In the genomic region with DNA sequence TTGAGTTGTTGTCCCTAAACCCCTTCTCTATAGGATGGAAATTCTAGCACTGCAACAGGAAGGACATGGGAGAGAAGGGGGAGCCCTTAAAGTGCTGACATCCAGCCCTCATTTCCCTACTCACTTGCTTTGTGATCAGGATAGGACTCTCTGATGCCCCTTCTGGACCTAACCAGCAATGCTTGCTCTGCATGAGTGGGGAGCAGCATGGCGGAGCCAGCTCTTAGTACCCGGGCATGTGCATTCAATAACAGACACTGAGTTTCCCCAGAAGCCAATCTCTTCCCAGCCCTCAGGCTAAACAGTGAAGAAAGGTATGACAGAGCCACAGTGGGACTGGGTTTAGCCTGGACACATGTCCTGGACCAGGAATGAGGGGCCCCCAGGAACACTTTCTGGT, we compare ENCODE assay signal across 14 cellular contexts. TPM values are rescaled to one million over a fixed set of nuclear protein-coding genes. Genes with fewer than 3 reads are reported as not detected.
DNase-seq lines count a peak whose midpoint lies in the region; ATAC-seq, FAIRE-seq and TF ChIP-seq lines count a peak whose summit lies in the region.
"Had no signal": no experiment of that assay in that cellular context is flagged by ENCODE, and none has a peak within 500 bp of the region (broad histone marks: within the 10 kb centered on the region; RNA-seq: fewer than 3 reads in every experiment).

No MANE protein-coding gene starts in this region.

- H3K27me3 Mint-ChIP-seq in CD14-positive monocyte (ENCODE audit: low read depth in 3 of 3), result peaks cover 0 to 2% (median 0%) of the 10 kb centered on the region in 3 donors
- H3K27me3 Mint-ChIP-seq in activated CD4-positive, alpha-beta T cell treated with anti-CD3 and anti-CD28 coated beads for 36 hours, result peaks cover 4% of the 10 kb centered on the region
- H3K27me3 Mint-ChIP-seq: activated naive CD4-positive, alpha-beta T cell treated with anti-CD3 and anti-CD28 coated beads, Interleukin-2, amount 50 U/mL, for 24 hours had no signal

- H3K9me3 ChIP-seq in BE2C (no peaks in the 10 kb centered on the region), K562 (replicated peaks; ENCODE audit: control insufficient read depth, insufficient read depth, low read depth, low read length) (no peaks in the 10 kb centered on the region)

- CTCF ChIA-PET in K562 (lab: Yijun Ruan, JAX; ENCODE audit: low intra/inter-chr PET ratio), result no interaction called here
- CTCF ChIA-PET in activated CD4-positive, alpha-beta T cell treated with anti-CD3 and anti-CD28 coated beads for 36 hours (lab: Charles Lee), result interaction anchor here (0.6 kb wide), 1 partner anchor 48 kb away, joined by 3 read pairs; no protein-coding TSS in a partner anchor

- no peak overlapping the region for H3K27ac ChIP-seq in K562 (ENCODE audit: extremely low read depth, low read depth, low read length)

- POLR2A ChIA-PET in K562 (lab: Yijun Ruan, JAX), result no interaction called here
- POLR2A ChIA-PET in activated CD4-positive, alpha-beta T cell treated with anti-CD3 and anti-CD28 coated beads for 36 hours (lab: Charles Lee), result no interaction called here

- 0 out of 2 replicates have a peak, but pooled peaks have one; percentile 9 for TF ChIP-seq CTCF in BE2C (IDR thresholded peaks at IDR 0.05; ENCODE audit: low read depth, low read length)
- TF ChIP-seq CTCF in HFF-Myc (IDR thresholded peaks at IDR 0.05; ENCODE audit: low read depth, low read length, missing control alignments), result peak; percentile 35
- TF ChIP-seq CTCF in K562 (IDR thresholded peaks at IDR 0.05 in 2 of 3, conservative IDR thresholded peaks at IDR 0.05 in 1 of 3; ENCODE audit: insufficient read depth in 2 of 3, low read depth in 1 of 3, low read length in 3 of 3), result peak; percentile 29 to 51 (median 39); a peak in 5 of 6 replicates
- TF ChIP-seq CTCF in kidney epithelial cell (IDR thresholded peaks at IDR 0.05; ENCODE audit: insufficient read depth, low read length, poor library complexity, severe bottlenecking), result peak; percentile 2
- no peak for TF ChIP-seq CTCF in CD14-positive monocyte (IDR thresholded peaks at IDR 0.05)

- no peak overlapping the region for H3K27ac Mint-ChIP-seq in CD14-positive monocyte
- no peak overlapping the region for H3K27ac Mint-ChIP-seq in activated CD4-positive, alpha-beta T cell treated with anti-CD3 and anti-CD28 coated beads for 36 hours
- H3K27ac Mint-ChIP-seq: activated CD8-positive, alpha-beta T cell treated with anti-CD3 and anti-CD28 coated beads for 36 hours; activated naive CD4-positive, alpha-beta T cell treated with anti-CD3 and anti-CD28 coated beads, Interleukin-2, amount 50 U/mL, for 24 hours had no signal

- H3K36me3 ChIP-seq in BE2C (no peaks in the 10 kb centered on the region), K562 (ENCODE audit: control insufficient read depth, insufficient read depth, low read length) (no peaks in the 10 kb centered on the region), kidney epithelial cell (ENCODE audit: control insufficient read depth, insufficient read depth, low read length) (no peaks in the 10 kb centered on the region)

- no peak overlapping the region for H3K4me3 Mint-ChIP-seq in CD14-positive monocyte
- no peak overlapping the region for H3K4me3 Mint-ChIP-seq in activated CD4-positive, alpha-beta T cell treated with anti-CD3 and anti-CD28 coated beads for 36 hours
- H3K4me3 Mint-ChIP-seq: activated CD8-positive, alpha-beta T cell treated with anti-CD3 and anti-CD28 coated beads for 36 hours; activated naive CD4-positive, alpha-beta T cell treated with anti-CD3 and anti-CD28 coated beads, Interleukin-2, amount 50 U/mL, for 24 hours had no signal

- no peak for TF ChIP-seq RAD21 in K562 (CRISPR knock-in tag; conservative IDR thresholded peaks at IDR 0.05 in 1 of 2, IDR thresholded peaks at IDR 0.05 in 1 of 2)

- ATAC-seq in K562 (peak; percentile 89), GM21390 (IDR thresholded peaks at IDR 0.05; ENCODE audit: unreplicated experiment) (no peak), HG03439 (IDR thresholded peaks at IDR 0.05; ENCODE audit: unreplicated experiment) (no peak)
- no peak for ATAC-seq in activated CD4-positive, alpha-beta T cell treated with anti-CD3 and anti-CD28 coated beads for 36 hours
- ATAC-seq: activated CD8-positive, alpha-beta T cell treated with anti-CD3 and anti-CD28 coated beads for 36 hours had no signal

- DNase-seq in BE2C (no peak), HFF-Myc (ENCODE audit: extremely low read depth, low read depth) (no peak), K562 (ENCODE audit: extremely low read depth in 1 of 4, low spot score in 3 of 4) (peak in 3 of 4 experiments; percentile 18 to 30 (median 23)), kidney epithelial cell (ENCODE audit: low read depth) (no peak), CD14-positive monocyte (ENCODE audit: low spot score) (no peak)
- no peak for DNase-seq in activated CD4-positive, alpha-beta T cell treated with anti-CD3 and anti-CD28 coated beads for 36 hours
- DNase-seq: activated CD8-positive, alpha-beta T cell treated with anti-CD3 and anti-CD28 coated beads for 36 hours; glutamatergic neuron; NCI-H1694 treated with DMSO at 0.1 percent for 48 hours had no signal

- no peak overlapping the region for H3K4me2 ChIP-seq in K562 (ENCODE audit: insufficient read depth, low read length)

- H3K9ac ChIP-seq in K562 (ENCODE audit: insufficient read depth in 1 of 2, low read depth in 2 of 2, low read length in 2 of 2), result no peak overlapping the region

- FAIRE-seq in K562 (lab: Jason Lieb, UNC), result no peak

- BruUV-seq in K562 (replicated peaks; lab: Mats Ljungman, UMichigan), result no TSS peak

- H3K36me3 Mint-ChIP-seq in CD14-positive monocyte, result peaks cover 52 to 61% of the 10 kb centered on the region in 2 donors
- no peaks in the 10 kb centered on the region for H3K36me3 Mint-ChIP-seq in activated CD4-positive, alpha-beta T cell treated with anti-CD3 and anti-CD28 coated beads for 36 hours (ENCODE audit: low read depth)
- H3K36me3 Mint-ChIP-seq: activated naive CD4-positive, alpha-beta T cell treated with anti-CD3 and anti-CD28 coated beads, Interleukin-2, amount 50 U/mL, for 24 hours had no signal

- no peak for TF ChIP-seq EP300 in K562 (IDR thresholded peaks at IDR 0.05; ENCODE audit: low read length)

- no peak overlapping the region for H2AFZ ChIP-seq in K562 (ENCODE audit: low read depth, low read length)

- no peaks in the 10 kb centered on the region for H4K20me1 ChIP-seq in K562 (replicated peaks; ENCODE audit: control insufficient read depth, insufficient read depth, low read length)

- H3K9me1 ChIP-seq in K562 (ENCODE audit: control insufficient read depth, insufficient read depth, low read length), result no peaks in the 10 kb centered on the region

- H3K4me3 ChIP-seq in BE2C (ENCODE audit: low read depth, low read length), result no peak overlapping the region
- no peak overlapping the region for H3K4me3 ChIP-seq in HFF-Myc (replicated peaks; ENCODE audit: low read depth, low read length)
- no peak overlapping the region for H3K4me3 ChIP-seq in K562
- H3K4me3 ChIP-seq in kidney epithelial cell (ENCODE audit: low read depth, low read length), result no peak overlapping the region

- WGBS in K562 (ENCODE audit: insufficient coverage, low coverage, missing lambda C conversion rate), result 0% methylated on average over 2 of the region's 2 CpGs

- no peak for TF ChIP-seq POLR2A in K562 (conservative IDR thresholded peaks at IDR 0.05)

- in situ Hi-C loops in K562 (cut with MboI), result no loop called here

- no peaks in the 10 kb centered on the region for H3K79me2 ChIP-seq in K562 (ENCODE audit: control insufficient read depth, insufficient read depth, low read length)

- peaks cover 1% of the 10 kb centered on the region for H3K4me1 Mint-ChIP-seq in CD14-positive monocyte
- no peaks in the 10 kb centered on the region for H3K4me1 Mint-ChIP-seq in activated CD4-positive, alpha-beta T cell treated with anti-CD3 and anti-CD28 coated beads for 36 hours
- H3K4me1 Mint-ChIP-seq: activated naive CD4-positive, alpha-beta T cell treated with anti-CD3 and anti-CD28 coated beads, Interleukin-2, amount 50 U/mL, for 24 hours had no signal

- intact Hi-C loops in K562 (cut with micrococcal nuclease), result no loop called here
- intact Hi-C loops in CD14-positive monocyte (cut with micrococcal nuclease), result no loop called here
- intact Hi-C loops in activated CD4-positive, alpha-beta T cell treated with anti-CD3 and anti-CD28 coated beads for 36 hours (cut with DNase I, micrococcal nuclease), result no loop called here

- H3K4me1 ChIP-seq in BE2C, result no peaks in the 10 kb centered on the region
- peaks cover 0 to 13% of the 10 kb centered on the region in 2 experiments; a peak in 2 of 5 replicates for H3K4me1 ChIP-seq in K562 (replicated peaks in 1 of 2; ENCODE audit: control insufficient read depth in 2 of 2, insufficient read depth in 2 of 2, low read length in 2 of 2)

- H3K27me3 ChIP-seq in BE2C (no peaks in the 10 kb centered on the region), K562 (ENCODE audit: control insufficient read depth in 2 of 2, insufficient read depth in 2 of 2, low read length in 2 of 2) (peaks cover 3 to 35% of the 10 kb centered on the region in 2 experiments; a peak in 3 of 5 replicates), kidney epithelial cell (ENCODE audit: control insufficient read depth, insufficient read depth, low read length) (no peaks in the 10 kb centered on the region)

- H3K9me3 Mint-ChIP-seq in CD14-positive monocyte, result peaks cover 0 to 5% (median 0%) of the 10 kb centered on the region in 7 donors
- peaks cover 4% of the 10 kb centered on the region for H3K9me3 Mint-ChIP-seq in activated CD4-positive, alpha-beta T cell treated with anti-CD3 and anti-CD28 coated beads for 36 hours (ENCODE audit: low read depth)

RNA-seq across cellular contexts. Expression of a gene that starts 14.0 kb away (rescaled TPM):
- not detected for polyA plus RNA-seq in BE2C (2012; ENCODE audit: insufficient read depth, insufficient read length, low read depth)
- total RNA-seq in K562 (2011; cell fraction: chromatin; rRNA removed; ENCODE audit: low replicate concordance), result 0.25 TPM in 1 of 2 replicates, not detected in the other
- total RNA-seq in K562 (2011; cell fraction: nucleolus; rRNA removed), result 0.33 and 1.3 TPM in 2 replicates
- total RNA-seq in K562 (2011; cell fraction: nucleoplasm; rRNA removed), result 0.51 and 0.69 TPM in 2 replicates
- total RNA-seq in K562 (2014; rRNA removed) (not detected in 2 replicates), K562 (2014; rRNA removed; fragmentation: Illumina TruSeq; extraction: Trizol) (not detected in 2 replicates), K562 (2015; rRNA removed; fragmentation: Illumina TruSeq; extraction: Trizol) (not detected in 2 replicates), K562 (2021) (0.31 and 0.36 TPM in 2 replicates), kidney epithelial cell (0.75 and 1.2 TPM in 2 replicates)
- polyA plus RNA-seq in K562 (2011; rRNA removed) (not detected in 2 replicates), K562 (2014; fragmentation: Illumina TruSeq; extraction: Trizol) (0.10 and 0.12 TPM in 2 replicates), K562 (2014; fragmentation: Nextera tagmentation; extraction: Ambion mirVana) (not detected), K562 (2014; rRNA removed) (0.23 and 0.24 TPM in 2 replicates), CD14-positive monocyte (not detected)
- 0.06 and 0.16 TPM in 2 replicates for polyA plus RNA-seq in K562 (2011; cell fraction: cytosol; rRNA removed)
- 0.10 TPM in 1 of 2 replicates, not detected in the other for polyA plus RNA-seq in K562 (2011; cell fraction: nucleus; rRNA removed)
- 0.60 and 1.3 TPM in 2 replicates for polyA plus RNA-seq in K562 (2012)
- not detected in 2 replicates for polyA minus RNA-seq in K562 (2011; rRNA and poly(A)+ RNA removed)
- not detected in 2 replicates for polyA minus RNA-seq in K562 (2011; cell fraction: cytosol; rRNA and poly(A)+ RNA removed)
- polyA minus RNA-seq in K562 (2011; cell fraction: nucleus; rRNA and poly(A)+ RNA removed), result not detected in 2 replicates
- not detected for total RNA-seq in activated CD4-positive, alpha-beta T cell treated with anti-CD3 and anti-CD28 coated beads for 36 hours
- total RNA-seq: activated CD8-positive, alpha-beta T cell treated with anti-CD3 and anti-CD28 coated beads for 36 hours; dermis microvascular lymphatic vessel endothelial cell; T-helper 2 cell treated with Interferon-gamma antibody and Interleukin-4, amounts not matched to agents 100 ng/mL and 5 ng/mL, for 36 hours had no signal

Comparison
In these comparisons a context has a peak if more than half of its experiments do, and no peak if none do; other contexts are left out.
1. DNase-seq: peak in K562 (3 of 4); none in BE2C (single experiment), HFF-Myc (single experiment), kidney epithelial cell (single experiment), CD14-positive monocyte (single experiment) and activated CD4-positive, alpha-beta T cell treated with anti-CD3 and anti-CD28 coated beads for 36 hours (single experiment).